In genomic region chr11:62839050-62840015, GRCh38 we compare ENCODE assay signal across 1 cellular context.
TF ChIP-seq lines count a peak whose summit lies in the region.

TSS of gene WDR74 (minus strand) at chr11:62839590. CDS start at chr11:62839570, 20 bp downstream.

TF ChIP-seq in HepG2, 621 proteins besides CTCF, POLR2A, EP300 and RAD21 (continued from another document and continues in another):
- no peak for TF ChIP-seq ZNF646 (CRISPR knock-in tag; IDR thresholded peaks at IDR 0.05)
- TF ChIP-seq ZNF598 (CRISPR knock-in tag; IDR thresholded peaks at IDR 0.05; ENCODE audit: borderline replicate concordance) = peak; percentile 49; the same call in 1 of the 2 replicates
- no peak; the same call in 1 of the 2 replicates for TF ChIP-seq TOE1 (CRISPR knock-in tag; IDR thresholded peaks at IDR 0.05)
- no peak for TF ChIP-seq NCOA5 (CRISPR knock-in tag; IDR thresholded peaks at IDR 0.05)
- 0 out of 2 replicates have a peak, but pooled peaks have one; percentile 52 for TF ChIP-seq ZNF589 (CRISPR knock-in tag; conservative IDR thresholded peaks at IDR 0.05)
- 0 out of 2 replicates have a peak, but pooled peaks have one; percentile 23 for TF ChIP-seq ZNF256 (CRISPR knock-in tag; conservative IDR thresholded peaks at IDR 0.05)
- peak; percentile 51 for TF ChIP-seq WIZ (CRISPR knock-in tag; IDR thresholded peaks at IDR 0.05)
- TF ChIP-seq FOXP4 (CRISPR knock-in tag; IDR thresholded peaks at IDR 0.05) = peak; percentile 46; the same call in 1 of the 2 replicates
- TF ChIP-seq ZXDC (CRISPR knock-in tag; IDR thresholded peaks at IDR 0.05) = no peak
- TF ChIP-seq ZNF281 (CRISPR knock-in tag; IDR thresholded peaks at IDR 0.05; ENCODE audit: borderline replicate concordance) = peak; percentile 22; the same call in 1 of the 2 replicates
- TF ChIP-seq ZNF841 (CRISPR knock-in tag; IDR thresholded peaks at IDR 0.05; ENCODE audit: borderline replicate concordance) = no peak
- 0 out of 2 replicates have a peak, but pooled peaks have one; percentile 19 for TF ChIP-seq HOXD1 (CRISPR knock-in tag; IDR thresholded peaks at IDR 0.05)
- TF ChIP-seq ZNF564 (CRISPR knock-in tag; IDR thresholded peaks at IDR 0.05) = 0 out of 2 replicates have a peak, but pooled peaks have one; percentile 11
- TF ChIP-seq ZNF720 (CRISPR knock-in tag; IDR thresholded peaks at IDR 0.05) = no peak
- TF ChIP-seq SOX6 (IDR thresholded peaks at IDR 0.05) = no peak
- peak; percentile 45; the same call in 1 of the 2 replicates for TF ChIP-seq SOX6 (CRISPR knock-in tag; IDR thresholded peaks at IDR 0.05)
- 0 out of 2 replicates have a peak, but pooled peaks have one; percentile 57 for TF ChIP-seq SALL2 (CRISPR knock-in tag; IDR thresholded peaks at IDR 0.05)
- TF ChIP-seq ISL2 (CRISPR knock-in tag; IDR thresholded peaks at IDR 0.05) = peak; percentile 69
- TF ChIP-seq GPN1 (CRISPR knock-in tag; IDR thresholded peaks at IDR 0.05; ENCODE audit: borderline replicate concordance) = peak; percentile 26; the same call in 1 of the 2 replicates
- peak; percentile 79 for TF ChIP-seq ATF7-NPFF (CRISPR knock-in tag; IDR thresholded peaks at IDR 0.05; ENCODE audit: low read depth)
- TF ChIP-seq RBAK (CRISPR knock-in tag; IDR thresholded peaks at IDR 0.05) = no peak
- TF ChIP-seq SRSF9 (IDR thresholded peaks at IDR 0.05; ENCODE audit: borderline replicate concordance, insufficient read depth, low read depth, low read length, poor library complexity, severe bottlenecking) = no peak
- peak; percentile 88; the same call in 1 of the 2 replicates for TF ChIP-seq ZNF138 (CRISPR knock-in tag; IDR thresholded peaks at IDR 0.05; ENCODE audit: low read depth)
- TF ChIP-seq, protein P1, sequence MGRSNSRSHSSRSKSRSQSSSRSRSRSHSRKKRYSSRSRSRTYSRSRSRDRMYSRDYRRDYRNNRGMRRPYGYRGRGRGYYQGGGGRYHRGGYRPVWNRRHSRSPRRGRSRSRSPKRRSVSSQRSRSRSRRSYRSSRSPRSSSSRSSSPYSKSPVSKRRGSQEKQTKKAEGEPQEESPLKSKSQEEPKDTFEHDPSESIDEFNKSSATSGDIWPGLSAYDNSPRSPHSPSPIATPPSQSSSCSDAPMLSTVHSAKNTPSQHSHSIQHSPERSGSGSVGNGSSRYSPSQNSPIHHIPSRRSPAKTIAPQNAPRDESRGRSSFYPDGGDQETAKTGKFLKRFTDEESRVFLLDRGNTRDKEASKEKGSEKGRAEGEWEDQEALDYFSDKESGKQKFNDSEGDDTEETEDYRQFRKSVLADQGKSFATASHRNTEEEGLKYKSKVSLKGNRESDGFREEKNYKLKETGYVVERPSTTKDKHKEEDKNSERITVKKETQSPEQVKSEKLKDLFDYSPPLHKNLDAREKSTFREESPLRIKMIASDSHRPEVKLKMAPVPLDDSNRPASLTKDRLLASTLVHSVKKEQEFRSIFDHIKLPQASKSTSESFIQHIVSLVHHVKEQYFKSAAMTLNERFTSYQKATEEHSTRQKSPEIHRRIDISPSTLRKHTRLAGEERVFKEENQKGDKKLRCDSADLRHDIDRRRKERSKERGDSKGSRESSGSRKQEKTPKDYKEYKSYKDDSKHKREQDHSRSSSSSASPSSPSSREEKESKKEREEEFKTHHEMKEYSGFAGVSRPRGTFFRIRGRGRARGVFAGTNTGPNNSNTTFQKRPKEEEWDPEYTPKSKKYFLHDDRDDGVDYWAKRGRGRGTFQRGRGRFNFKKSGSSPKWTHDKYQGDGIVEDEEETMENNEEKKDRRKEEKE (IDR thresholded peaks at IDR 0.05) = no peak
- no peak for TF ChIP-seq ZNF496 (CRISPR knock-in tag; IDR thresholded peaks at IDR 0.05; ENCODE audit: insufficient replicate concordance)
- no peak for TF ChIP-seq RARG (CRISPR knock-in tag; IDR thresholded peaks at IDR 0.05; ENCODE audit: low read depth)
- no peak for TF ChIP-seq ZNF75D (CRISPR knock-in tag; IDR thresholded peaks at IDR 0.05; ENCODE audit: borderline replicate concordance)
- peak; percentile 46 for TF ChIP-seq PHF21A (CRISPR knock-in tag; IDR thresholded peaks at IDR 0.05)
- no peak for TF ChIP-seq E2F2 (CRISPR knock-in tag; IDR thresholded peaks at IDR 0.05; ENCODE audit: borderline replicate concordance)
- TF ChIP-seq ZNF33B (CRISPR knock-in tag; IDR thresholded peaks at IDR 0.05) = no peak
- TF ChIP-seq ZNF800 (CRISPR knock-in tag; IDR thresholded peaks at IDR 0.05) = peak; percentile 78
- peak; percentile 69; the same call in 1 of the 2 replicates for TF ChIP-seq ZKSCAN8 (CRISPR knock-in tag; IDR thresholded peaks at IDR 0.05; ENCODE audit: borderline replicate concordance)
- peak; percentile 88 for TF ChIP-seq MED8 (CRISPR knock-in tag; IDR thresholded peaks at IDR 0.05; ENCODE audit: insufficient replicate concordance)
- peak; percentile 93 for TF ChIP-seq ZC3H13 (CRISPR knock-in tag; IDR thresholded peaks at IDR 0.05)
- TF ChIP-seq YEATS2 (CRISPR knock-in tag; IDR thresholded peaks at IDR 0.05; ENCODE audit: borderline replicate concordance) = peak; percentile 92
- TF ChIP-seq KMT2B (CRISPR knock-in tag; IDR thresholded peaks at IDR 0.05) = peak; percentile 93
- no peak for TF ChIP-seq E2F1 (CRISPR knock-in tag; IDR thresholded peaks at IDR 0.05)
- 0 out of 2 replicates have a peak, but pooled peaks have one; percentile 57 for TF ChIP-seq ZNF713 (CRISPR knock-in tag; IDR thresholded peaks at IDR 0.05)
- TF ChIP-seq ZMYM2 (CRISPR knock-in tag; IDR thresholded peaks at IDR 0.05) = no peak
- TF ChIP-seq CC2D1A (CRISPR knock-in tag; IDR thresholded peaks at IDR 0.05) = no peak
